In the genomic region with DNA sequence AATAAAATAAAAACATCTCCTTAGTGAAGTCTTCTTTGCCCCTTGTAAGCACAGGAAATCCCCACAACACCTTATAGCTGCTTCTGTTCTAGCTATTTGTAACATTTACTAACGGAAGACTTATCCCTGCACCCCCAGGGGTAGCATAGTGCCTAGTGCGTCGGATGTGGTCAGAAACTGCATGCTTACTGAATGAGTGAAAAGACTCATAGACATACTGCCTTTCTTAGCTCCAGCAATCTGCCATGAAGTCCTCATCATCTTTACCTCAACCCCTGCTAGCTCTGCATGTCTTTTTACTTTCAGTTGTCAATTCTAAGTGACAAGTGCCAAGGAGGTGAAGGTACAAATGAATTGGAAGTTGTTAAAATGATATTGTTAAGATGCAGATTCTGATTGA, we compare ENCODE assay signal across 20 cellular contexts. TPM values are rescaled to one million over a fixed set of nuclear protein-coding genes. Genes with fewer than 3 reads are reported as not detected.
DNase-seq lines count a peak whose midpoint lies in the region; ATAC-seq and TF ChIP-seq lines count a peak whose summit lies in the region.
"Had no signal": no experiment of that assay in that cellular context is flagged by ENCODE, and none has a peak within 500 bp of the region (broad histone marks: within the 10 kb centered on the region; RNA-seq: fewer than 3 reads in every experiment).

No MANE protein-coding gene starts in this region.

- peak; percentile 22 for DNase-seq in activated CD8-positive, alpha-beta T cell treated with anti-CD3 and anti-CD28 coated beads for 36 hours
- DNase-seq in activated CD8-positive, alpha-beta T cell treated with anti-CD3 and anti-CD28 coated beads, Interleukin-2, amount 10 ng/mL, durations not matched to agents 7 days and 5 days: no peak
- DNase-seq in Jurkat, Clone E6-1 (ENCODE audit: low read depth, low spot score): peak; percentile 68
- DNase-seq in choroid plexus epithelial cell (ENCODE audit: low read depth) (peak; percentile 63), head of caudate nucleus (no peak), mucosa of gallbladder (ENCODE audit: low spot score) (no peak)
- DNase-seq in stimulated activated naive B cell treated with anti-CD40 and anti-IgM and Interleukin-4, amounts not matched to agents 10 μg/mL and 1 μg/mL and 100 μg/mL, for 72 hours: no peak
- no peak for DNase-seq in activated CD4-positive, alpha-beta T cell treated with anti-CD3 and anti-CD28 coated beads, Interleukin-2, amount 50 U/mL, for 1 hour
- DNase-seq: activated effector memory CD4-positive, alpha-beta T cell treated with Interleukin-2 at 50 U/mL for 16 hours; DMS79 treated with DMSO at 0.1 percent for 48 hours; KBM-7; kidney glomerular epithelial cell; NCI-H1048; NCI-H2029 treated with DMSO at 0.1 percent for 48 hours; NCI-H510A; psoas muscle; SHP77 treated with DMSO at 0.1 percent for 48 hours; spleen had no signal

- H3K9me3 Mint-ChIP-seq in activated CD8-positive, alpha-beta T cell treated with anti-CD3 and anti-CD28 coated beads for 36 hours: no peaks in the 10 kb centered on the region
- H3K9me3 Mint-ChIP-seq in activated CD8-positive, alpha-beta T cell treated with anti-CD3 and anti-CD28 coated beads, Interleukin-2, amount 10 ng/mL, durations not matched to agents 7 days and 5 days (ENCODE audit: insufficient read depth): no peaks in the 10 kb centered on the region
- H3K9me3 Mint-ChIP-seq in stimulated activated naive B cell treated with anti-CD40 and anti-IgM and Interleukin-4, amounts not matched to agents 10 μg/mL and 1 μg/mL and 100 μg/mL, for 72 hours: no peaks in the 10 kb centered on the region

- no peak overlapping the region for H3K27ac Mint-ChIP-seq in activated CD8-positive, alpha-beta T cell treated with anti-CD3 and anti-CD28 coated beads for 36 hours
- no peak overlapping the region for H3K27ac Mint-ChIP-seq in activated CD8-positive, alpha-beta T cell treated with anti-CD3 and anti-CD28 coated beads, Interleukin-2, amount 10 ng/mL, durations not matched to agents 7 days and 5 days
- peak overlapping the region; percentile 42 for H3K27ac Mint-ChIP-seq in stimulated activated naive B cell treated with anti-CD40 and anti-IgM and Interleukin-4, amounts not matched to agents 10 μg/mL and 1 μg/mL and 100 μg/mL, for 72 hours

- no peaks in the 10 kb centered on the region for H3K4me1 Mint-ChIP-seq in activated CD8-positive, alpha-beta T cell treated with anti-CD3 and anti-CD28 coated beads for 36 hours (ENCODE audit: low read depth)
- H3K4me1 Mint-ChIP-seq in activated CD8-positive, alpha-beta T cell treated with anti-CD3 and anti-CD28 coated beads, Interleukin-2, amount 10 ng/mL, durations not matched to agents 7 days and 5 days (ENCODE audit: low read depth): no peaks in the 10 kb centered on the region
- H3K4me1 Mint-ChIP-seq in stimulated activated naive B cell treated with anti-CD40 and anti-IgM and Interleukin-4, amounts not matched to agents 10 μg/mL and 1 μg/mL and 100 μg/mL, for 72 hours: no peaks in the 10 kb centered on the region

- CTCF ChIA-PET in activated CD8-positive, alpha-beta T cell treated with anti-CD3 and anti-CD28 coated beads for 36 hours (lab: Charles Lee): interaction anchor here (0.6 to 2.8 kb wide), 3 partner anchors 93 to 179 kb away, joined by 3 to 13 read pairs (median 4); no protein-coding TSS in a partner anchor
- CTCF ChIA-PET in activated CD8-positive, alpha-beta T cell treated with anti-CD3 and anti-CD28 coated beads, Interleukin-2, amount 10 ng/mL, durations not matched to agents 7 days and 5 days (lab: Charles Lee): interaction anchor here (0.6 to 2.9 kb wide), 4 partner anchors 66 to 302 kb away, joined by 4 to 10 read pairs (median 5); a partner anchor contains a TSS

- H3K4me3 Mint-ChIP-seq in activated CD8-positive, alpha-beta T cell treated with anti-CD3 and anti-CD28 coated beads for 36 hours: no peak overlapping the region
- H3K4me3 Mint-ChIP-seq in activated CD8-positive, alpha-beta T cell treated with anti-CD3 and anti-CD28 coated beads, Interleukin-2, amount 10 ng/mL, durations not matched to agents 7 days and 5 days: no peak overlapping the region
- H3K4me3 Mint-ChIP-seq in stimulated activated naive B cell treated with anti-CD40 and anti-IgM and Interleukin-4, amounts not matched to agents 10 μg/mL and 1 μg/mL and 100 μg/mL, for 72 hours: no peak overlapping the region

- intact Hi-C loops in activated CD8-positive, alpha-beta T cell treated with anti-CD3 and anti-CD28 coated beads for 36 hours (cut with micrococcal nuclease): no loop called here
- intact Hi-C loops in head of caudate nucleus (cut with DNase I): no loop called here

- ATAC-seq in activated CD8-positive, alpha-beta T cell treated with anti-CD3 and anti-CD28 coated beads for 36 hours: peak; percentile 81
- no peak for ATAC-seq in activated CD8-positive, alpha-beta T cell treated with anti-CD3 and anti-CD28 coated beads, Interleukin-2, amount 10 ng/mL, durations not matched to agents 7 days and 5 days
- no peak for ATAC-seq in stimulated activated naive B cell treated with anti-CD40 and anti-IgM and Interleukin-4, amounts not matched to agents 10 μg/mL and 1 μg/mL and 100 μg/mL, for 72 hours (replicated peaks)

- no peak overlapping the region for H3K4me3 ChIP-seq in Jurkat, Clone E6-1 (ENCODE audit: low read length)
- no peak overlapping the region for H3K4me3 ChIP-seq in choroid plexus epithelial cell (ENCODE audit: low read depth, low read length)
- H3K4me3 ChIP-seq: psoas muscle, spleen, thoracic aorta had no signal

- H3K27me3 Mint-ChIP-seq in activated CD8-positive, alpha-beta T cell treated with anti-CD3 and anti-CD28 coated beads for 36 hours: no peaks in the 10 kb centered on the region
- H3K27me3 Mint-ChIP-seq in activated CD8-positive, alpha-beta T cell treated with anti-CD3 and anti-CD28 coated beads, Interleukin-2, amount 10 ng/mL, durations not matched to agents 7 days and 5 days (ENCODE audit: low read depth): no peaks in the 10 kb centered on the region
- H3K27me3 Mint-ChIP-seq in stimulated activated naive B cell treated with anti-CD40 and anti-IgM and Interleukin-4, amounts not matched to agents 10 μg/mL and 1 μg/mL and 100 μg/mL, for 72 hours: no peaks in the 10 kb centered on the region

- H3K36me3 Mint-ChIP-seq in activated CD8-positive, alpha-beta T cell treated with anti-CD3 and anti-CD28 coated beads for 36 hours (ENCODE audit: low read depth): peaks cover 9% of the 10 kb centered on the region
- H3K36me3 Mint-ChIP-seq in activated CD8-positive, alpha-beta T cell treated with anti-CD3 and anti-CD28 coated beads, Interleukin-2, amount 10 ng/mL, durations not matched to agents 7 days and 5 days (ENCODE audit: low read depth): no peaks in the 10 kb centered on the region
- H3K36me3 Mint-ChIP-seq in stimulated activated naive B cell treated with anti-CD40 and anti-IgM and Interleukin-4, amounts not matched to agents 10 μg/mL and 1 μg/mL and 100 μg/mL, for 72 hours: peaks cover 10 to 28% of the 10 kb centered on the region in 2 donors

- TF ChIP-seq CTCF in activated CD8-positive, alpha-beta T cell treated with anti-CD3 and anti-CD28 coated beads for 36 hours (IDR thresholded peaks at IDR 0.05): no peak
- no peak for TF ChIP-seq CTCF in choroid plexus epithelial cell (conservative IDR thresholded peaks at IDR 0.05; ENCODE audit: low read depth, low read length)

- POLR2A ChIA-PET in activated CD8-positive, alpha-beta T cell treated with anti-CD3 and anti-CD28 coated beads for 36 hours (lab: Charles Lee): no interaction called here
- POLR2A ChIA-PET in activated CD8-positive, alpha-beta T cell treated with anti-CD3 and anti-CD28 coated beads, Interleukin-2, amount 10 ng/mL, durations not matched to agents 7 days and 5 days (lab: Charles Lee): interaction anchor here (1.2 kb wide), 1 partner anchor 12 kb away, joined by 3 read pairs; no protein-coding TSS in a partner anchor

RNA-seq across cellular contexts. Expression of a gene that starts 12.9 kb away (rescaled TPM):
- 10 to 100 TPM; 14.2 to 15.2 TPM for total RNA-seq in activated CD8-positive, alpha-beta T cell treated with anti-CD3 and anti-CD28 coated beads for 36 hours
- 10 to 100 TPM; 22.2 to 22.8 TPM for total RNA-seq in activated CD8-positive, alpha-beta T cell treated with anti-CD3 and anti-CD28 coated beads, Interleukin-2, amount 10 ng/mL, durations not matched to agents 7 days and 5 days
- polyA plus RNA-seq in Jurkat, Clone E6-1 (2012; ENCODE audit: insufficient read depth, insufficient read length): 11.4 TPM
- 15.3 TPM for total RNA-seq in mucosa of gallbladder

RNA-seq across cellular contexts. Expression of a gene that starts 33.3 kb away (rescaled TPM):
- total RNA-seq in activated CD8-positive, alpha-beta T cell treated with anti-CD3 and anti-CD28 coated beads for 36 hours: 1 to 10 TPM; 1.2 to 1.3 TPM
- total RNA-seq in activated CD8-positive, alpha-beta T cell treated with anti-CD3 and anti-CD28 coated beads, Interleukin-2, amount 10 ng/mL, durations not matched to agents 7 days and 5 days: 1 to 10 TPM; 2.0 to 3.2 TPM
- polyA plus RNA-seq in Jurkat, Clone E6-1 (2012; ENCODE audit: insufficient read depth, insufficient read length): not detected
- 19.3 TPM for total RNA-seq in mucosa of gallbladder

RNA-seq across cellular contexts. Expression of a gene that starts 45.3 kb away (rescaled TPM):
- total RNA-seq in activated CD8-positive, alpha-beta T cell treated with anti-CD3 and anti-CD28 coated beads for 36 hours: 10 to 100 TPM; 31.8 to 33.0 TPM
- 10 to 100 TPM; 37.7 to 40.2 TPM for total RNA-seq in activated CD8-positive, alpha-beta T cell treated with anti-CD3 and anti-CD28 coated beads, Interleukin-2, amount 10 ng/mL, durations not matched to agents 7 days and 5 days
- 30.4 TPM for polyA plus RNA-seq in Jurkat, Clone E6-1 (2012; ENCODE audit: insufficient read depth, insufficient read length)
- total RNA-seq in mucosa of gallbladder: 117 TPM

RNA-seq across cellular contexts. Expression of a gene that starts 55.1 kb away (rescaled TPM):
- total RNA-seq in activated CD8-positive, alpha-beta T cell treated with anti-CD3 and anti-CD28 coated beads for 36 hours: not detected
- not detected for total RNA-seq in activated CD8-positive, alpha-beta T cell treated with anti-CD3 and anti-CD28 coated beads, Interleukin-2, amount 10 ng/mL, durations not matched to agents 7 days and 5 days
- not detected for polyA plus RNA-seq in Jurkat, Clone E6-1 (2012; ENCODE audit: insufficient read depth, insufficient read length)
- total RNA-seq in mucosa of gallbladder: 0.66 TPM
- polyA plus RNA-seq: neural cell had no signal

Comparison
In these comparisons a context has a peak if more than half of its experiments do, and no peak if none do; other contexts are left out.
1. DNase-seq: peak in activated CD8-positive, alpha-beta T cell treated with anti-CD3 and anti-CD28 coated beads for 36 hours (single experiment), Jurkat, Clone E6-1 (single experiment) and choroid plexus epithelial cell (single experiment); none in activated CD8-positive, alpha-beta T cell treated with anti-CD3 and anti-CD28 coated beads, Interleukin-2, amount 10 ng/mL, durations not matched to agents 7 days and 5 days (single experiment), stimulated activated naive B cell treated with anti-CD40 and anti-IgM and Interleukin-4, amounts not matched to agents 10 μg/mL and 1 μg/mL and 100 μg/mL, for 72 hours (single experiment), head of caudate nucleus (0 of 42), activated CD4-positive, alpha-beta T cell treated with anti-CD3 and anti-CD28 coated beads, Interleukin-2, amount 50 U/mL, for 1 hour (single experiment) and mucosa of gallbladder (single experiment).